1 cellular context compared by ENCODE assay signal in the genomic region with DNA sequence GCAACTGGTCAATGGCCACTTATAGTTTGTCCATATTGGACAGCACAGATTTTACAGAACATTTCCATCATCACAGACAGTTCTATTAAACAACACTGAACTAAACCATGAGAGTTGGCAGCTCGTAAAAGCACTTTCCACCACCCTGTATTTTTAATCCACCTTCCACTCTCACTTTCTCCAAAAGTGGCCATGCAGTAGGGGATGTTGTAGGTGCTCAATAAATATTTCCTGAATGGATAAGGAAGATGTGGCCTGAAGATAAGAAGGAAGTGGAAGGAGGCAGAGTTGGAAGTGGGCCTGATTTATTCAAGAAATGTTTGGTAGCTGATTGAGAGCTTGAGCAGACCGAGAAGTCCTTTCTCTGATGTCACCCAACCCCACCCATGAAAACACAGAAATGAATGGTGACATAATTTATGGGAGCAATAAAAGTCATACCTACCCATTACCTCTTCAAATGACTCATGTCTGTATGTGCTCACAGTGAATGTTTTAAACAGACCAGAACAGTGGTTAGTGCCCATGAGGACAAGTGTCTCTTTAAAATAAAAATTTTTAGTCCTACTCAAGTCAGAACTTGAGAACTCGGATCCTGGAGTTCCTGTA.
TF ChIP-seq lines count a peak whose summit lies in the region.

No MANE protein-coding gene starts in this region.

TF ChIP-seq in HEK293, 187 proteins besides CTCF, POLR2A, EP300 and RAD21 (continued from another document):
- 0 out of 2 replicates have a peak, but pooled peaks have one; percentile 57 for TF ChIP-seq KLF7 (tag by site-specific recombination; IDR thresholded peaks at IDR 0.05; ENCODE audit: borderline replicate concordance)
- no peak; the same call in 1 of the 2 replicates for TF ChIP-seq ZNF600 (tag by site-specific recombination; IDR thresholded peaks at IDR 0.05)
- TF ChIP-seq ZNF837 (tag by site-specific recombination; IDR thresholded peaks at IDR 0.05) = no peak
- no peak for TF ChIP-seq ZNF785 (tag by site-specific recombination; IDR thresholded peaks at IDR 0.05)
- TF ChIP-seq OSR2 (tag by site-specific recombination; IDR thresholded peaks at IDR 0.05) = peak; percentile 65; the same call in 1 of the 2 replicates
- no peak for TF ChIP-seq ZNF311 (tag by site-specific recombination; IDR thresholded peaks at IDR 0.05; ENCODE audit: borderline replicate concordance)
- 0 out of 2 replicates have a peak, but pooled peaks have one; percentile 22 for TF ChIP-seq ZNF324 (tag by site-specific recombination; IDR thresholded peaks at IDR 0.05)
- TF ChIP-seq GLI4 (tag by site-specific recombination; IDR thresholded peaks at IDR 0.05) = no peak
- TF ChIP-seq, protein P1, sequence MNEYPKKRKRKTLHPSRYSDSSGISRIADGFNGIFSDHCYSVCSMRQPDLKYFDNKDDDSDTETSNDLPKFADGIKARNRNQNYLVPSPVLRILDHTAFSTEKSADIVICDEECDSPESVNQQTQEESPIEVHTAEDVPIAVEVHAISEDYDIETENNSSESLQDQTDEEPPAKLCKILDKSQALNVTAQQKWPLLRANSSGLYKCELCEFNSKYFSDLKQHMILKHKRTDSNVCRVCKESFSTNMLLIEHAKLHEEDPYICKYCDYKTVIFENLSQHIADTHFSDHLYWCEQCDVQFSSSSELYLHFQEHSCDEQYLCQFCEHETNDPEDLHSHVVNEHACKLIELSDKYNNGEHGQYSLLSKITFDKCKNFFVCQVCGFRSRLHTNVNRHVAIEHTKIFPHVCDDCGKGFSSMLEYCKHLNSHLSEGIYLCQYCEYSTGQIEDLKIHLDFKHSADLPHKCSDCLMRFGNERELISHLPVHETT (tag by site-specific recombination; IDR thresholded peaks at IDR 0.05) = peak; percentile 61; the same call in 1 of the 2 replicates
- TF ChIP-seq ZBTB8A (tag by site-specific recombination; IDR thresholded peaks at IDR 0.05) = no peak
- no peak for TF ChIP-seq ZNF473 (tag by site-specific recombination; IDR thresholded peaks at IDR 0.05)
- TF ChIP-seq ZFP69B (tag by site-specific recombination; IDR thresholded peaks at IDR 0.05) = no peak
- peak; percentile 56 for TF ChIP-seq KLF1 (tag by site-specific recombination; IDR thresholded peaks at IDR 0.05)
- TF ChIP-seq ZNF223 (tag by site-specific recombination; IDR thresholded peaks at IDR 0.05) = no peak
- TF ChIP-seq WT1 (tag by site-specific recombination; IDR thresholded peaks at IDR 0.05) = 0 out of 2 replicates have a peak, but pooled peaks have one; percentile 17
- TF ChIP-seq ZNF239 (tag by site-specific recombination; IDR thresholded peaks at IDR 0.05) = no peak
- peak; percentile 45; the same call in 1 of the 2 replicates for TF ChIP-seq ZXDB (tag by site-specific recombination; IDR thresholded peaks at IDR 0.05)
- TF ChIP-seq, protein P2, sequence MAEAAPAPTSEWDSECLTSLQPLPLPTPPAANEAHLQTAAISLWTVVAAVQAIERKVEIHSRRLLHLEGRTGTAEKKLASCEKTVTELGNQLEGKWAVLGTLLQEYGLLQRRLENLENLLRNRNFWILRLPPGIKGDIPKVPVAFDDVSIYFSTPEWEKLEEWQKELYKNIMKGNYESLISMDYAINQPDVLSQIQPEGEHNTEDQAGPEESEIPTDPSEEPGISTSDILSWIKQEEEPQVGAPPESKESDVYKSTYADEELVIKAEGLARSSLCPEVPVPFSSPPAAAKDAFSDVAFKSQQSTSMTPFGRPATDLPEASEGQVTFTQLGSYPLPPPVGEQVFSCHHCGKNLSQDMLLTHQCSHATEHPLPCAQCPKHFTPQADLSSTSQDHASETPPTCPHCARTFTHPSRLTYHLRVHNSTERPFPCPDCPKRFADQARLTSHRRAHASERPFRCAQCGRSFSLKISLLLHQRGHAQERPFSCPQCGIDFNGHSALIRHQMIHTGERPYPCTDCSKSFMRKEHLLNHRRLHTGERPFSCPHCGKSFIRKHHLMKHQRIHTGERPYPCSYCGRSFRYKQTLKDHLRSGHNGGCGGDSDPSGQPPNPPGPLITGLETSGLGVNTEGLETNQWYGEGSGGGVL (tag by site-specific recombination; IDR thresholded peaks at IDR 0.05) = peak; percentile 44
- TF ChIP-seq, protein P3, sequence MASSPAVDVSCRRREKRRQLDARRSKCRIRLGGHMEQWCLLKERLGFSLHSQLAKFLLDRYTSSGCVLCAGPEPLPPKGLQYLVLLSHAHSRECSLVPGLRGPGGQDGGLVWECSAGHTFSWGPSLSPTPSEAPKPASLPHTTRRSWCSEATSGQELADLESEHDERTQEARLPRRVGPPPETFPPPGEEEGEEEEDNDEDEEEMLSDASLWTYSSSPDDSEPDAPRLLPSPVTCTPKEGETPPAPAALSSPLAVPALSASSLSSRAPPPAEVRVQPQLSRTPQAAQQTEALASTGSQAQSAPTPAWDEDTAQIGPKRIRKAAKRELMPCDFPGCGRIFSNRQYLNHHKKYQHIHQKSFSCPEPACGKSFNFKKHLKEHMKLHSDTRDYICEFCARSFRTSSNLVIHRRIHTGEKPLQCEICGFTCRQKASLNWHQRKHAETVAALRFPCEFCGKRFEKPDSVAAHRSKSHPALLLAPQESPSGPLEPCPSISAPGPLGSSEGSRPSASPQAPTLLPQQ (tag by site-specific recombination; IDR thresholded peaks at IDR 0.05) = peak; percentile 56; the same call in 1 of the 2 replicates
- no peak for TF ChIP-seq ZNF221 (tag by site-specific recombination; IDR thresholded peaks at IDR 0.05; ENCODE audit: borderline replicate concordance)
- no peak for TF ChIP-seq ZIC2 (tag by site-specific recombination; IDR thresholded peaks at IDR 0.05)
- no peak for TF ChIP-seq ZNF529 (tag by site-specific recombination; IDR thresholded peaks at IDR 0.05; ENCODE audit: insufficient replicate concordance)
- TF ChIP-seq MEIS1 (CRISPR knock-in tag; IDR thresholded peaks at IDR 0.05; ENCODE audit: borderline replicate concordance) = peak; percentile 38; the same call in 1 of the 2 replicates
- TF ChIP-seq ZNF423 (tag by site-specific recombination; IDR thresholded peaks at IDR 0.05) = no peak
